Comparison of ENCODE assay signal across 8 cellular contexts in genomic region chr10:127897177-127897576, GRCh38. TPM values are rescaled to one million over a fixed set of nuclear protein-coding genes. Genes with fewer than 3 reads are reported as not detected.
"Had no signal": no experiment of that assay in that cellular context is flagged by ENCODE, and none has a peak within 500 bp of the region (broad histone marks: within the 10 kb centered on the region; RNA-seq: fewer than 3 reads in every experiment).

No MANE protein-coding gene starts in this region.

- FAIRE-seq: GM12878, GM12891, GM12892, GM18507, GM19239 had no signal

- DNase-seq: GDM1, GF-D8 had no signal

- H3K4me3 ChIP-seq: GM12878 had no signal

- ATAC-seq: GM12878 had no signal

RNA-seq across cellular contexts. Expression of gene CLRN3, which starts 4.4 kb away (rescaled TPM):
- total RNA-seq: G401, GM12878 had no signal

RNA-seq across cellular contexts. Expression of gene PTPRE, which starts 9.7 kb away (rescaled TPM):
- total RNA-seq: G401 had no signal
